ENCODE assay signal across 8 cellular contexts in genomic region chr1:100249537-100250257, GRCh38. TPM values are rescaled to one million over a fixed set of nuclear protein-coding genes. Genes with fewer than 3 reads are reported as not detected.
DNase-seq lines count a peak whose midpoint lies in the region; ATAC-seq and TF ChIP-seq lines count a peak whose summit lies in the region.

Gene DBT (minus strand): TSS chr1:100249834. CDS start chr1:100249820, 14 bp downstream.

- TF ChIP-seq RAD21 in liver (IDR thresholded peaks at IDR 0.05), result peak; percentile 51 to 54

- H3K9ac ChIP-seq in liver (ENCODE audit: low read depth in 1 of 2, low read length in 2 of 2), result peak within 1 kb of the TSS; percentile 85 to 89

- H3K9me3 ChIP-seq in liver (ENCODE audit: control insufficient read depth in 4 of 4, low read length in 3 of 4), result no peaks in the 10 kb centered on the region

- TF ChIP-seq CTCF in dorsolateral prefrontal cortex (IDR thresholded peaks at IDR 0.05 in 54 of 56, conservative IDR thresholded peaks at IDR 0.05 in 2 of 56; ENCODE audit: low read depth in 1 of 56, partially characterized antibody in 56 of 56), result peak in 30 of 56 donors; percentile 6 to 56 (median 26)
- TF ChIP-seq CTCF in liver (IDR thresholded peaks at IDR 0.05; ENCODE audit: low read depth, low read length, missing input control), result no peak

- no peaks in the 10 kb centered on the region for H3K27me3 ChIP-seq in dorsolateral prefrontal cortex
- no peaks in the 10 kb centered on the region for H3K27me3 ChIP-seq in liver (ENCODE audit: control insufficient read depth in 4 of 4, insufficient read depth in 4 of 4, low read length in 3 of 4)

- peaks cover 4 to 17% (median 12%) of the 10 kb centered on the region in 4 donors for H3K4me1 ChIP-seq in liver (ENCODE audit: control insufficient read depth in 4 of 4, insufficient read depth in 4 of 4, low read length in 3 of 4)

- H3K27ac ChIP-seq in dorsolateral prefrontal cortex (peak within 1 kb of the TSS; percentile 35 to 95 (median 87)), liver (ENCODE audit: low read depth in 1 of 2, low read length in 2 of 2) (peak within 1 kb of the TSS; percentile 88 to 90)

- ATAC-seq in GM19397 (IDR thresholded peaks at IDR 0.05; ENCODE audit: unreplicated experiment) (peak; percentile 100), HG03565 (IDR thresholded peaks at IDR 0.05; ENCODE audit: unreplicated experiment) (peak; percentile 100)

- WGBS in liver, result 1% methylated on average over 31 of the region's 31 CpGs

- DNase-seq in CD1c-positive myeloid dendritic cell (ENCODE audit: extremely low spot score), result peak; percentile 94
- peak; percentile 91 for DNase-seq in NCI-H774 (lab: John Stamatoyannopoulos, UW)
- DNase-seq in activated CD4-positive, alpha-beta T cell treated with anti-CD3 and anti-CD28 coated beads, Interleukin-2, amount 50 U/mL, for 4 hours, result peak; percentile 86 to 89
- DNase-seq in dorsolateral prefrontal cortex, result peak; percentile 86 to 98 (median 97)
- peak; percentile 96 for DNase-seq in stimulated activated CD4-positive, alpha-beta T cell treated with anti-CD3 and anti-CD28 coated beads, Interleukin-4, amount 100 ng/mL, for 24 hours

- intact Hi-C loops in dorsolateral prefrontal cortex (cut with DNase I), result loop anchor here (2.0 to 5.0 kb wide), 3 partner anchors 17 to 117 kb away; partner anchors contain the start of genes CDC14A (in 2 of the 2), RTCA (in 1 of the 2), SASS6 (in 1 of the 2) and TRMT13 (in 1 of the 2)

- H3K4me3 ChIP-seq in dorsolateral prefrontal cortex, result peak within 1 kb of the TSS; percentile 52 to 100 (median 90)
- H3K4me3 ChIP-seq in liver (ENCODE audit: low read depth in 1 of 3, low read length in 3 of 3), result peak within 1 kb of the TSS; percentile 76 to 99 (median 92)

- no peaks in the 10 kb centered on the region for H3K36me3 ChIP-seq in liver (ENCODE audit: control insufficient read depth in 4 of 4, insufficient read depth in 3 of 4, low read depth in 1 of 4, low read length in 3 of 4)

TF ChIP-seq in liver, 16 proteins besides CTCF, POLR2A, EP300 and RAD21:
- peak; percentile 22 for TF ChIP-seq ATF3 (IDR thresholded peaks at IDR 0.05)
- no peak for TF ChIP-seq EGR1 (IDR thresholded peaks at IDR 0.05; ENCODE audit: low read depth in 2 of 2)
- peak; percentile 27 for TF ChIP-seq HNF4G (IDR thresholded peaks at IDR 0.05)
- peak; percentile 74 for TF ChIP-seq REST (IDR thresholded peaks at IDR 0.05)
- TF ChIP-seq, protein P1, sequence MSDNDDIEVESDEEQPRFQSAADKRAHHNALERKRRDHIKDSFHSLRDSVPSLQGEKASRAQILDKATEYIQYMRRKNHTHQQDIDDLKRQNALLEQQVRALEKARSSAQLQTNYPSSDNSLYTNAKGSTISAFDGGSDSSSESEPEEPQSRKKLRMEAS (IDR thresholded peaks at IDR 0.05), result peak; percentile 48
- peak; percentile 98 for TF ChIP-seq TAF1 (conservative IDR thresholded peaks at IDR 0.05)
- TF ChIP-seq NR2F2 (IDR thresholded peaks at IDR 0.05), result peak; percentile 25
- peak; percentile 38 to 71 for TF ChIP-seq HNF4A (conservative IDR thresholded peaks at IDR 0.05)
- TF ChIP-seq RXRA (IDR thresholded peaks at IDR 0.05), result peak; percentile 43 to 56
- peak; percentile 40 for TF ChIP-seq FOXA2 (IDR thresholded peaks at IDR 0.05)
- TF ChIP-seq YY1 (IDR thresholded peaks at IDR 0.05), result peak; percentile 99
- TF ChIP-seq SP1 (IDR thresholded peaks at IDR 0.05), result peak; percentile 95
- TF ChIP-seq FOXA1 (IDR thresholded peaks at IDR 0.05), result peak; percentile 37
- TF ChIP-seq GABPA (IDR thresholded peaks at IDR 0.05 in 1 of 2, conservative IDR thresholded peaks at IDR 0.05 in 1 of 2), result peak; percentile 52 to 89
- peak; percentile 43 to 53 for TF ChIP-seq JUND (IDR thresholded peaks at IDR 0.05)
- TF ChIP-seq ZBTB33 (IDR thresholded peaks at IDR 0.05), result no peak

RNA-seq across cellular contexts. Expression of gene DBT, which starts in this region (rescaled TPM):
- 10 to 100 TPM; 13.7 to 27.3 (median 20.7) TPM for total RNA-seq in dorsolateral prefrontal cortex
- 10 to 100 TPM in 1 of 2 donors, 1 to 10 TPM in 1; 9.8 to 10.7 TPM for total RNA-seq in liver
- polyA plus RNA-seq in liver, result 1 to 10 TPM; 7.7 to 8.5 TPM

Comparison
In these comparisons a context has a peak if more than half of its experiments do, and no peak if none do; other contexts are left out.
1. Peak in every context shown above with its lines: DNase-seq, ATAC-seq, H3K4me3 ChIP-seq and H3K27ac ChIP-seq.